In genomic region chr19:13152854-13153626, GRCh38 we compare ENCODE assay signal across 1 cellular context.
A peak's percentile ranks its signal among the peaks of the same experiment; 100 is the strongest.
TF ChIP-seq lines count a peak whose summit lies in the region.

No MANE protein-coding gene starts in this region.

TF ChIP-seq in HepG2, 621 proteins besides CTCF, POLR2A, EP300 and RAD21 (continued from another document and continues in another):
- no peak for TF ChIP-seq DDIT3 (CRISPR knock-in tag; IDR thresholded peaks at IDR 0.05)
- TF ChIP-seq ATF4 (CRISPR knock-in tag; IDR thresholded peaks at IDR 0.05), result no peak
- no peak for TF ChIP-seq FOXC1 (CRISPR knock-in tag; IDR thresholded peaks at IDR 0.05; ENCODE audit: borderline replicate concordance)
- no peak for TF ChIP-seq CBX1 (IDR thresholded peaks at IDR 0.05; ENCODE audit: low read depth)
- TF ChIP-seq ZNF333 (CRISPR knock-in tag; IDR thresholded peaks at IDR 0.05; ENCODE audit: borderline replicate concordance), result no peak
- 0 out of 2 replicates have a peak, but pooled peaks have one; percentile 26 for TF ChIP-seq FOXO1 (CRISPR knock-in tag; IDR thresholded peaks at IDR 0.05)
- no peak for TF ChIP-seq FOXK2 (IDR thresholded peaks at IDR 0.05)
- TF ChIP-seq ZNF337 (CRISPR knock-in tag; IDR thresholded peaks at IDR 0.05; ENCODE audit: borderline replicate concordance, low read depth), result no peak
- TF ChIP-seq ARNT2 (CRISPR knock-in tag; IDR thresholded peaks at IDR 0.05; ENCODE audit: low read depth), result peak; percentile 34; the same call in 1 of the 2 replicates
- TF ChIP-seq KAT2B (IDR thresholded peaks at IDR 0.05; ENCODE audit: borderline replicate concordance, low read depth, low read length), result no peak
- no peak for TF ChIP-seq BCLAF1 (IDR thresholded peaks at IDR 0.05)
- no peak for TF ChIP-seq ZNF577 (CRISPR knock-in tag; IDR thresholded peaks at IDR 0.05; ENCODE audit: borderline replicate concordance, low read depth)
- no peak for TF ChIP-seq GMEB1 (CRISPR knock-in tag; IDR thresholded peaks at IDR 0.05; ENCODE audit: borderline replicate concordance)
- TF ChIP-seq EHMT2 (IDR thresholded peaks at IDR 0.05; ENCODE audit: borderline replicate concordance, low read depth, low read length), result no peak
- TF ChIP-seq ZMYM4 (CRISPR knock-in tag; IDR thresholded peaks at IDR 0.05), result 0 out of 2 replicates have a peak, but pooled peaks have one; percentile 22
- TF ChIP-seq YY1 (IDR thresholded peaks at IDR 0.05; ENCODE audit: insufficient read depth, insufficient replicate concordance, low read depth, low read length), result peak; percentile 64
- no peak for TF ChIP-seq ZSCAN25 (CRISPR knock-in tag; IDR thresholded peaks at IDR 0.05)
- TF ChIP-seq ZFP62 (CRISPR knock-in tag; IDR thresholded peaks at IDR 0.05), result no peak
- TF ChIP-seq TFAP4 (IDR thresholded peaks at IDR 0.05; ENCODE audit: borderline replicate concordance, low read depth), result no peak
- TF ChIP-seq MIER3 (CRISPR knock-in tag; IDR thresholded peaks at IDR 0.05; ENCODE audit: borderline replicate concordance), result peak; percentile 24; the same call in 1 of the 2 replicates
- peak; percentile 46; the same call in 1 of the 2 replicates for TF ChIP-seq HBP1 (CRISPR knock-in tag; IDR thresholded peaks at IDR 0.05; ENCODE audit: low read depth)
- TF ChIP-seq ZNF282 (IDR thresholded peaks at IDR 0.05; ENCODE audit: partially characterized antibody), result no peak
- TF ChIP-seq NBN (conservative IDR thresholded peaks at IDR 0.05), result no peak
- no peak; the same call in 1 of the 2 replicates for TF ChIP-seq TOPORS (CRISPR knock-in tag; IDR thresholded peaks at IDR 0.05)
- TF ChIP-seq PAXIP1 (CRISPR knock-in tag; conservative IDR thresholded peaks at IDR 0.05), result no peak
- peak; percentile 85 for TF ChIP-seq DR1 (CRISPR knock-in tag; IDR thresholded peaks at IDR 0.05)
- TF ChIP-seq RARA (CRISPR knock-in tag; IDR thresholded peaks at IDR 0.05), result 0 out of 2 replicates have a peak, but pooled peaks have one; percentile 32
- TF ChIP-seq KLF16 (CRISPR knock-in tag; IDR thresholded peaks at IDR 0.05), result peak in 1 of 2 experiments; percentile 88; a peak in 2 of 4 replicates
- 0 out of 2 replicates have a peak, but pooled peaks have one; percentile 48 for TF ChIP-seq ZNF205 (CRISPR knock-in tag; IDR thresholded peaks at IDR 0.05)
- TF ChIP-seq JUN (CRISPR knock-in tag; IDR thresholded peaks at IDR 0.05), result no peak
- no peak; the same call in 1 of the 2 replicates for TF ChIP-seq ZNF350 (CRISPR knock-in tag; IDR thresholded peaks at IDR 0.05; ENCODE audit: borderline replicate concordance, low read depth)
- peak; percentile 66; the same call in 1 of the 2 replicates for TF ChIP-seq REPIN1 (CRISPR knock-in tag; IDR thresholded peaks at IDR 0.05; ENCODE audit: borderline replicate concordance, low read depth)
- TF ChIP-seq ZNF564 (CRISPR knock-in tag; IDR thresholded peaks at IDR 0.05), result no peak
- peak; percentile 97 for TF ChIP-seq ZBTB38 (CRISPR knock-in tag; IDR thresholded peaks at IDR 0.05)
- TF ChIP-seq FOXA1 (IDR thresholded peaks at IDR 0.05), result no peak
- peak; percentile 12; the same call in 1 of the 2 replicates for TF ChIP-seq FOXA1 (CRISPR knock-in tag; IDR thresholded peaks at IDR 0.05)
- no peak for TF ChIP-seq ZNF543 (CRISPR knock-in tag; IDR thresholded peaks at IDR 0.05)
- peak; percentile 66; the same call in 1 of the 2 replicates for TF ChIP-seq PCBP1 (IDR thresholded peaks at IDR 0.05; ENCODE audit: borderline replicate concordance, low read depth, low read length)
- TF ChIP-seq BCL3 (CRISPR knock-in tag; IDR thresholded peaks at IDR 0.05), result no peak
- no peak for TF ChIP-seq HOXA7 (CRISPR knock-in tag; IDR thresholded peaks at IDR 0.05)
- TF ChIP-seq KDM5A (IDR thresholded peaks at IDR 0.05; ENCODE audit: borderline replicate concordance, low read length), result no peak
- TF ChIP-seq ZNF607 (CRISPR knock-in tag; IDR thresholded peaks at IDR 0.05; ENCODE audit: borderline replicate concordance), result peak; percentile 41; the same call in 1 of the 2 replicates
- peak; percentile 79; the same call in 1 of the 2 replicates for TF ChIP-seq ATF7-NPFF (CRISPR knock-in tag; IDR thresholded peaks at IDR 0.05; ENCODE audit: low read depth)
- TF ChIP-seq DZIP1 (CRISPR knock-in tag; IDR thresholded peaks at IDR 0.05), result no peak
- peak; percentile 68; the same call in 1 of the 2 replicates for TF ChIP-seq ZNF792 (CRISPR knock-in tag; IDR thresholded peaks at IDR 0.05)
- 0 out of 2 replicates have a peak, but pooled peaks have one; percentile 8 for TF ChIP-seq ZNF121 (CRISPR knock-in tag; IDR thresholded peaks at IDR 0.05)
- peak; percentile 7; the same call in 1 of the 2 replicates for TF ChIP-seq ZNF841 (CRISPR knock-in tag; IDR thresholded peaks at IDR 0.05; ENCODE audit: borderline replicate concordance)
- TF ChIP-seq NFRKB (IDR thresholded peaks at IDR 0.05), result no peak
- TF ChIP-seq ZBTB20 (CRISPR knock-in tag; IDR thresholded peaks at IDR 0.05; ENCODE audit: borderline replicate concordance, low read depth), result no peak
- no peak; the same call in 1 of the 2 replicates for TF ChIP-seq ZNF431 (CRISPR knock-in tag; IDR thresholded peaks at IDR 0.05; ENCODE audit: borderline replicate concordance, low read depth)
- no peak for TF ChIP-seq ZNF180 (CRISPR knock-in tag; IDR thresholded peaks at IDR 0.05; ENCODE audit: borderline replicate concordance, low read depth)
